In genomic region chr5:119072496-119072895, GRCh38 we compare ENCODE assay signal across 9 cellular contexts. TPM values are rescaled to one million over a fixed set of nuclear protein-coding genes. Genes with fewer than 3 reads are reported as not detected.
DNase-seq lines count a peak whose midpoint lies in the region; ATAC-seq and TF ChIP-seq lines count a peak whose summit lies in the region.
"Had no signal": no experiment of that assay in that cellular context is flagged by ENCODE, and none has a peak within 500 bp of the region (broad histone marks: within the 10 kb centered on the region; RNA-seq: fewer than 3 reads in every experiment).

No MANE protein-coding gene starts in this region.

- no peak overlapping the region for H3K27ac Mint-ChIP-seq in activated naive CD8-positive, alpha-beta T cell treated with anti-CD3 and anti-CD28 coated beads, Interleukin-2, amount 10 ng/mL, durations not matched to agents 7 days and 5 days
- peak overlapping the region; percentile 77 for H3K27ac Mint-ChIP-seq in type B pancreatic cell

- DNase-seq in heart left ventricle (no peak), left ventricle myocardium superior (no peak), lower lobe of right lung (no peak), type B pancreatic cell (ENCODE audit: extremely low spot score, unreplicated experiment) (no peak), GM19240 (ENCODE audit: insufficient read length, low spot score) (no peak), NCI-H510A treated with DMSO at 0.1 percent for 48 hours (lab: John Stamatoyannopoulos, UW) (no peak), posterior cingulate gyrus (no peak)
- DNase-seq in activated naive CD8-positive, alpha-beta T cell treated with anti-CD3 and anti-CD28 coated beads, Interleukin-2, amount 10 ng/mL, durations not matched to agents 7 days and 5 days, result no peak
- DNase-seq: effector memory CD4-positive, alpha-beta T cell had no signal

- peaks cover 28% of the 10 kb centered on the region for H3K4me1 Mint-ChIP-seq in activated naive CD8-positive, alpha-beta T cell treated with anti-CD3 and anti-CD28 coated beads, Interleukin-2, amount 10 ng/mL, durations not matched to agents 7 days and 5 days
- peaks cover 25% of the 10 kb centered on the region for H3K4me1 Mint-ChIP-seq in type B pancreatic cell (ENCODE audit: unreplicated experiment)

- H3K27ac ChIP-seq in heart left ventricle (peak overlapping the region in 3 of 12 donors; percentile 96 to 99 (median 97)), lower lobe of right lung (no peak overlapping the region)

- ATAC-seq in heart left ventricle, result no peak
- no peak for ATAC-seq in left ventricle myocardium superior
- ATAC-seq in activated naive CD8-positive, alpha-beta T cell treated with anti-CD3 and anti-CD28 coated beads, Interleukin-2, amount 10 ng/mL, durations not matched to agents 7 days and 5 days (ENCODE audit: low read depth), result no peak
- no peak for ATAC-seq in lower lobe of right lung

- H3K27me3 Mint-ChIP-seq in activated naive CD8-positive, alpha-beta T cell treated with anti-CD3 and anti-CD28 coated beads, Interleukin-2, amount 10 ng/mL, durations not matched to agents 7 days and 5 days, result no peaks in the 10 kb centered on the region
- no peaks in the 10 kb centered on the region for H3K27me3 Mint-ChIP-seq in type B pancreatic cell

- H3K9me3 ChIP-seq in heart left ventricle (no peaks in the 10 kb centered on the region), lower lobe of right lung (no peaks in the 10 kb centered on the region)

- no peak for TF ChIP-seq POLR2A in heart left ventricle (IDR thresholded peaks at IDR 0.05)

- H3K27me3 ChIP-seq in heart left ventricle (peaks cover 0 to 3% (median 0%) of the 10 kb centered on the region in 9 donors), lower lobe of right lung (ENCODE audit: low read depth) (no peaks in the 10 kb centered on the region)

- H3K9me3 Mint-ChIP-seq in activated naive CD8-positive, alpha-beta T cell treated with anti-CD3 and anti-CD28 coated beads, Interleukin-2, amount 10 ng/mL, durations not matched to agents 7 days and 5 days, result no peaks in the 10 kb centered on the region
- H3K9me3 Mint-ChIP-seq in type B pancreatic cell, result no peaks in the 10 kb centered on the region

- POLR2A ChIA-PET in activated naive CD8-positive, alpha-beta T cell treated with anti-CD3 and anti-CD28 coated beads, Interleukin-2, amount 10 ng/mL, durations not matched to agents 7 days and 5 days (lab: Charles Lee), result no interaction called here

- 76 to 83% (median 77%) methylated on average over 2 of the region's 2 CpGs for WGBS in heart left ventricle, 4 donors

- peak overlapping the region; percentile 75 for H3K4me3 Mint-ChIP-seq in activated naive CD8-positive, alpha-beta T cell treated with anti-CD3 and anti-CD28 coated beads, Interleukin-2, amount 10 ng/mL, durations not matched to agents 7 days and 5 days
- peak overlapping the region; percentile 83 for H3K4me3 Mint-ChIP-seq in type B pancreatic cell

- TF ChIP-seq CTCF in heart left ventricle (IDR thresholded peaks at IDR 0.05) (no peak), lower lobe of right lung (IDR thresholded peaks at IDR 0.05) (no peak), type B pancreatic cell (conservative IDR thresholded peaks at IDR 0.05) (no peak)

- intact Hi-C loops in heart left ventricle (cut with DNase I), result loop anchor here in 5 of 10 donors (5.0 to 10.0 kb wide), 4 partner anchors 80 to 265 kb away; partner anchors contain the start of gene DTWD2 (in 2 of the 5)
- intact Hi-C loops in left ventricle myocardium superior (cut with micrococcal nuclease), result no loop called here
- intact Hi-C loops in lower lobe of right lung (cut with DNase I), result no loop called here
- intact Hi-C loops in posterior cingulate gyrus (cut with DNase I), result loop anchor here (5.0 kb wide), 1 partner anchor 85 kb away; the partner anchor contains the start of gene DTWD2

- H3K36me3 Mint-ChIP-seq in activated naive CD8-positive, alpha-beta T cell treated with anti-CD3 and anti-CD28 coated beads, Interleukin-2, amount 10 ng/mL, durations not matched to agents 7 days and 5 days, result peaks cover 7% of the 10 kb centered on the region
- H3K36me3 Mint-ChIP-seq in type B pancreatic cell, result no peaks in the 10 kb centered on the region

- H3K4me1 ChIP-seq in heart left ventricle, result peaks cover 0 to 52% (median 33%) of the 10 kb centered on the region in 12 donors
- peaks cover 43% of the 10 kb centered on the region for H3K4me1 ChIP-seq in lower lobe of right lung

- H3K36me3 ChIP-seq in heart left ventricle, result no peaks in the 10 kb centered on the region
- no peaks in the 10 kb centered on the region for H3K36me3 ChIP-seq in lower lobe of right lung

- H3K4me3 ChIP-seq in heart left ventricle (peak overlapping the region in 8 of 12 donors; percentile 71 to 97 (median 90)), lower lobe of right lung (peak overlapping the region; percentile 84)

RNA-seq across cellular contexts. Expression of gene DMXL1, which starts 1.6 kb away (rescaled TPM):
- 10 to 100 TPM; 22.4 to 39.0 (median 27.7) TPM for total RNA-seq in heart left ventricle
- polyA plus RNA-seq in heart left ventricle, result 1 to 10 TPM; 8.2 to 9.8 TPM
- total RNA-seq in left ventricle myocardium superior, result 23.6 TPM
- 10 to 100 TPM; 35.5 to 40.7 TPM for total RNA-seq in activated naive CD8-positive, alpha-beta T cell treated with anti-CD3 and anti-CD28 coated beads, Interleukin-2, amount 10 ng/mL, durations not matched to agents 7 days and 5 days
- total RNA-seq in lower lobe of right lung, result 56.4 TPM
- total RNA-seq in type B pancreatic cell (ENCODE audit: low replicate concordance), result 29.0 and 31.2 TPM in 2 replicates
